ENCODE assay signal across 7 cellular contexts in the genomic region with DNA sequence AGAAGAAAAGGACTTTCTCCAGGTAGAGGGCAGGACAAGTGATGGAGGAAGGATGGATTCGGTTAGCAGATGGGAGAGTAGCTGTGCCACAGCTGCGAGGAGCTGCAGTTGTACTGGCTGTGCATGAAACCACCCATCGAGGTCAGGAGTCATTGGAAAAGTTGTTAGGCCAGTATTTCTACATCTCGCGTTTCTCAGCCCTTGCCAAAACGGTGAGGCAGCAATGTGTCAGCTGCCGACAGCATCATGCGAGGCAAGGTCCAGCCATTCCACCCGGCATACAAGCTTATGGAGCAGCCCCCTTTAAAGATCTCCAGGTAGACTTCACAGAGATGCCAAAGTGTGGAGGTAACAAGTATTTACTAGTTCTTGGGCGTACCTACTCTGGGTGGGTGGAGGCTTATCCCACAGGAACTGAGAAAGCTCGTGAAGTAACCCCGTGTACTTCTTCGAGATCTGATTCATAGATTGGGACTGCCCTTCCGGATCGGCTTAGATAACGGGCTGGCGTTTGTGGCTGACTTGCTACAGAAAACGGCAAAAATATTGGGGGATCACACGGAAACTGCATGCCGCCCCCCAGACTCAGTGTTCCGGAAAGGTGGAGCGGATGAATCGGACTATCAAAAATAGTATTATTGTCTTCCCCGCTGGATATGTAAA.
A peak's percentile ranks its signal among the peaks of the same experiment; 100 is the strongest.
DNase-seq lines count a peak whose midpoint lies in the region; ATAC-seq, FAIRE-seq and TF ChIP-seq lines count a peak whose summit lies in the region.
"Not testable (repeated sequence)": the region's sequence is repeated elsewhere in the genome, so short reads cannot be mapped to it uniquely, and the experiment has no call there.

No MANE protein-coding gene starts in this region.

- not testable (repeated sequence) for H3K36me3 Mint-ChIP-seq in GM23338 (ENCODE audit: low read depth)

- not testable (repeated sequence) for H3K9me3 Mint-ChIP-seq in GM23338

- H3K14ac ChIP-seq in trophoblast cell (ENCODE audit: low read length) = not testable (repeated sequence)

- not testable (repeated sequence) for H3K27ac ChIP-seq in GM23338 (ENCODE audit: low read depth); RWPE1; trophoblast cell (ENCODE audit: low read depth, low read length)

- not testable (repeated sequence) for H3K79me1 ChIP-seq in trophoblast cell (ENCODE audit: low read length)

- H2AK5ac ChIP-seq in trophoblast cell (ENCODE audit: low read length) = not testable (repeated sequence)

- TF ChIP-seq CTCF in GM23338 (conservative IDR thresholded peaks at IDR 0.05; ENCODE audit: low read depth in 2 of 2); LNCaP clone FGC (IDR thresholded peaks at IDR 0.05; ENCODE audit: control insufficient read depth, extremely low read depth, insufficient read depth); RWPE1 (conservative IDR thresholded peaks at IDR 0.05; ENCODE audit: low read depth); bronchial epithelial cell (IDR thresholded peaks at IDR 0.05; ENCODE audit: insufficient read depth, low read length, severe bottlenecking): not testable (repeated sequence)

- CTCF ChIA-PET in RWPE1 (lab: Yijun Ruan, JAX) = interaction anchor here (0.6 kb wide), 1 partner anchor 32 kb away, joined by 3 read pairs; no protein-coding TSS in a partner anchor

- H3K4me3 Mint-ChIP-seq in GM23338 = not testable (repeated sequence)

- not testable (repeated sequence) for H3K4me1 ChIP-seq in GM23338 (ENCODE audit: insufficient read depth); trophoblast cell (ENCODE audit: control insufficient read depth in 1 of 2, insufficient read depth in 2 of 2, low read length in 2 of 2)

- not testable (repeated sequence) for H3K4me3 ChIP-seq in GM23338; LNCaP clone FGC (ENCODE audit: low read depth, low read length); bronchial epithelial cell (ENCODE audit: low read depth, low read length); trophoblast cell (ENCODE audit: low read depth, low read length)

- not testable (repeated sequence) for H2BK120ac ChIP-seq in trophoblast cell (ENCODE audit: insufficient read depth, low read length, poor library complexity)

- H3K23ac ChIP-seq in trophoblast cell (ENCODE audit: low read length) = not testable (repeated sequence)

- no CpG with 5 or more reads among the region's 24 CpGs for WGBS in trophoblast cell (ENCODE audit: extremely low coverage, insufficient coverage, insufficient read length)

- H2AFZ ChIP-seq in GM23338; trophoblast cell (ENCODE audit: insufficient read depth, low read length, poor library complexity): not testable (repeated sequence)

- FAIRE-seq in bronchial epithelial cell (lab: Jason Lieb, UNC) = not testable (repeated sequence)

- H3K36me3 ChIP-seq in GM23338 (ENCODE audit: insufficient read depth); bronchial epithelial cell (ENCODE audit: control insufficient read depth, insufficient read depth, low read length); trophoblast cell (ENCODE audit: control insufficient read depth in 1 of 2, insufficient read depth in 2 of 2, low read length in 2 of 2): not testable (repeated sequence)

- H3K27ac Mint-ChIP-seq in GM23338 = not testable (repeated sequence)

- not testable (repeated sequence) for H4K20me1 ChIP-seq in GM23338 (replicated peaks; ENCODE audit: insufficient read depth)

- H4K8ac ChIP-seq in trophoblast cell (ENCODE audit: low read depth, low read length) = not testable (repeated sequence)

- not testable (repeated sequence) for H3K18ac ChIP-seq in trophoblast cell (ENCODE audit: low read length)

- peaks cover 16% of the 10 kb centered on the region for H3K4me1 Mint-ChIP-seq in GM23338

- DNase-seq in GM23338 (ENCODE audit: low spot score) (peak; percentile 24), LNCaP clone FGC (ENCODE audit: low read depth) (peak; percentile 23), NCI-H2196 (lab: John Stamatoyannopoulos, UW; ENCODE audit: unreplicated experiment) (peak; percentile 17), RWPE1 (ENCODE audit: low spot score) (peak; percentile 26), bronchial epithelial cell (ENCODE audit: low read depth) (peak; percentile 34), mesenteric fat pad (ENCODE audit: low spot score) (peak; percentile 82), trophoblast cell (peak; percentile 15 to 59)

- not testable (repeated sequence) for H3K9me2 ChIP-seq in GM23338 (ENCODE audit: insufficient read depth)

- H4K12ac ChIP-seq in trophoblast cell (ENCODE audit: low read depth, low read length) = not testable (repeated sequence)

- not testable (repeated sequence) for H3K4ac ChIP-seq in trophoblast cell (ENCODE audit: low read depth, low read length)

- POLR2A ChIA-PET in RWPE1 (lab: Yijun Ruan, JAX; ENCODE audit: low non-redundant PET) = not testable (repeated sequence)

- H2BK5ac ChIP-seq in trophoblast cell (ENCODE audit: low read depth, low read length, poor library complexity) = not testable (repeated sequence)

- not testable (repeated sequence) for H3K9me3 ChIP-seq in trophoblast cell (ENCODE audit: insufficient read depth, low read depth, low read length)

- H2BK12ac ChIP-seq in trophoblast cell (ENCODE audit: low read length) = not testable (repeated sequence)

- H4K91ac ChIP-seq in trophoblast cell (ENCODE audit: low read depth, low read length) = not testable (repeated sequence)

- H3K79me2 ChIP-seq in GM23338 (replicated peaks; ENCODE audit: insufficient read depth); trophoblast cell (ENCODE audit: control insufficient read depth, insufficient read depth, low read length, poor library complexity): not testable (repeated sequence)

- H3K4me2 ChIP-seq in GM23338; trophoblast cell (ENCODE audit: low read length): not testable (repeated sequence)

- ATAC-seq in GM23338 = not testable (repeated sequence)

- H3F3A ChIP-seq in GM23338 (replicated peaks; ENCODE audit: low read depth) = not testable (repeated sequence)

- H3K9ac ChIP-seq in trophoblast cell (ENCODE audit: low read length) = not testable (repeated sequence)

- not testable (repeated sequence) for H3K27me3 ChIP-seq in GM23338 (ENCODE audit: insufficient read depth); bronchial epithelial cell (ENCODE audit: control insufficient read depth, insufficient read depth, low read length); trophoblast cell (ENCODE audit: insufficient read depth, low read length)

- H3K27me3 Mint-ChIP-seq in GM23338 (ENCODE audit: insufficient read depth, low read depth, poor library complexity) = peaks cover 12% of the 10 kb centered on the region

Comparison
In these comparisons a context has a peak if more than half of its experiments do, and no peak if none do; other contexts are left out.
1. DNase-seq: peak in every context shown above with its lines; median percentile 82 in mesenteric fat pad; 37 in trophoblast cell; 34 in bronchial epithelial cell; 26 in RWPE1; 24 in GM23338; 23 in LNCaP clone FGC; 17 in NCI-H2196.